In genomic region chr16:89922884-89923639, GRCh38 we compare ENCODE assay signal across 7 cellular contexts. TPM values are rescaled to one million over a fixed set of nuclear protein-coding genes. Genes with fewer than 3 reads are reported as not detected.
DNase-seq lines count a peak whose midpoint lies in the region; ATAC-seq, FAIRE-seq and TF ChIP-seq lines count a peak whose summit lies in the region.

Gene TUBB3 (plus strand): TSS chr16:89923342. CDS start chr16:89923402, 60 bp downstream.

- DNase-seq in ELF-1 (ENCODE audit: low read depth, low spot score) (peak; percentile 91), HK-2 (ENCODE audit: unreplicated experiment) (peak; percentile 87), NT2/D1 (ENCODE audit: low read depth, low spot score) (no peak), astrocyte (ENCODE audit: low read depth) (peak; percentile 64), left ventricle myocardium inferior (peak; percentile 80)

- H4K20me1 ChIP-seq in astrocyte (ENCODE audit: insufficient read depth, low read length), result peaks cover 45% of the 10 kb centered on the region

- no peaks in the 10 kb centered on the region for H3K27me3 Mint-ChIP-seq in astrocyte (ENCODE audit: low read depth, unreplicated experiment)

- H3K79me2 ChIP-seq in astrocyte (ENCODE audit: insufficient read depth, low read length), result peaks cover 66% of the 10 kb centered on the region
- no peaks in the 10 kb centered on the region for H3K79me2 ChIP-seq in parathyroid adenoma

- H3K4me1 ChIP-seq in NT2/D1 (ENCODE audit: insufficient read depth, insufficient read length), result peaks cover 35% of the 10 kb centered on the region
- peaks cover 42% of the 10 kb centered on the region for H3K4me1 ChIP-seq in astrocyte (ENCODE audit: insufficient read depth, low read length)
- H3K4me1 ChIP-seq in left ventricle myocardium inferior, result peaks cover 73% of the 10 kb centered on the region
- H3K4me1 ChIP-seq in parathyroid adenoma, result peaks cover 17% of the 10 kb centered on the region

- no peaks in the 10 kb centered on the region for H3K9me3 ChIP-seq in NT2/D1 (ENCODE audit: insufficient read depth, low read length)
- no peaks in the 10 kb centered on the region for H3K9me3 ChIP-seq in astrocyte (ENCODE audit: insufficient read depth, low read depth, low read length)
- no peaks in the 10 kb centered on the region for H3K9me3 ChIP-seq in left ventricle myocardium inferior (replicated peaks)
- H3K9me3 ChIP-seq in parathyroid adenoma (ENCODE audit: control insufficient read depth, low read length), result no peaks in the 10 kb centered on the region

- H3K27ac Mint-ChIP-seq in astrocyte (ENCODE audit: unreplicated experiment), result peak within 1 kb of the TSS; percentile 98

- peak within 1 kb of the TSS; percentile 80 for H3K4me3 ChIP-seq in NT2/D1 (ENCODE audit: insufficient read length, low read depth)
- H3K4me3 ChIP-seq in astrocyte (ENCODE audit: insufficient read depth, low read depth, low read length), result peak within 1 kb of the TSS; percentile 89
- peak within 1 kb of the TSS; percentile 77 for H3K4me3 ChIP-seq in left ventricle myocardium inferior
- peak within 1 kb of the TSS; percentile 33 for H3K4me3 ChIP-seq in parathyroid adenoma (ENCODE audit: low read depth, low read length)

- H3K4me1 Mint-ChIP-seq in astrocyte (ENCODE audit: low read depth, unreplicated experiment), result peaks cover 15% of the 10 kb centered on the region

- TF ChIP-seq CTCF in astrocyte (IDR thresholded peaks at IDR 0.05; ENCODE audit: insufficient read depth, low read depth, low read length), result no peak
- no peak for TF ChIP-seq CTCF in left ventricle myocardium inferior (IDR thresholded peaks at IDR 0.05; ENCODE audit: borderline replicate concordance)
- TF ChIP-seq CTCF in parathyroid adenoma (IDR thresholded peaks at IDR 0.05), result no peak

- ATAC-seq in GM21717 (IDR thresholded peaks at IDR 0.05; ENCODE audit: unreplicated experiment), result no peak

- H3K9me3 Mint-ChIP-seq in astrocyte (ENCODE audit: unreplicated experiment), result peaks cover 2% of the 10 kb centered on the region

- H3K9ac ChIP-seq in NT2/D1 (ENCODE audit: insufficient read length, low read depth) (peak within 1 kb of the TSS; percentile 98), astrocyte (ENCODE audit: low read length) (peak within 1 kb of the TSS; percentile 98), parathyroid adenoma (no peak within 1 kb of the TSS)

- H3K27me3 ChIP-seq in NT2/D1 (ENCODE audit: insufficient read depth, insufficient read length) (peaks cover 7% of the 10 kb centered on the region), astrocyte (ENCODE audit: insufficient read depth, low read length) (no peaks in the 10 kb centered on the region), left ventricle myocardium inferior (ENCODE audit: low read depth) (peaks cover 65% of the 10 kb centered on the region), parathyroid adenoma (ENCODE audit: control insufficient read depth, insufficient read depth, low read length) (peaks cover 7% of the 10 kb centered on the region)

- H3K27ac ChIP-seq in astrocyte (ENCODE audit: low read depth, low read length), result peak within 1 kb of the TSS; percentile 99
- peak within 1 kb of the TSS; percentile 93 for H3K27ac ChIP-seq in left ventricle myocardium inferior (replicated peaks)
- H3K27ac ChIP-seq in parathyroid adenoma, result no peak within 1 kb of the TSS

- H3K4me2 ChIP-seq in astrocyte (ENCODE audit: low read length) (peak within 1 kb of the TSS; percentile 100), parathyroid adenoma (ENCODE audit: low read length) (peak within 1 kb of the TSS; percentile 37)

- intact Hi-C loops in left ventricle myocardium inferior (cut with micrococcal nuclease), result no loop called here

- no peak within 1 kb of the TSS for H2AFZ ChIP-seq in astrocyte (ENCODE audit: low read depth, low read length)
- peak within 1 kb of the TSS; percentile 80 for H2AFZ ChIP-seq in parathyroid adenoma

- no peak for FAIRE-seq in astrocyte (lab: Jason Lieb, UNC)

- H3K36me3 ChIP-seq in NT2/D1 (ENCODE audit: insufficient read depth, insufficient read length, low read length), result peaks cover 11% of the 10 kb centered on the region
- H3K36me3 ChIP-seq in astrocyte (ENCODE audit: insufficient read depth, low read length), result no peaks in the 10 kb centered on the region
- no peaks in the 10 kb centered on the region for H3K36me3 ChIP-seq in left ventricle myocardium inferior
- H3K36me3 ChIP-seq in parathyroid adenoma (ENCODE audit: control insufficient read depth, insufficient read depth, low read length), result no peaks in the 10 kb centered on the region

- H3K36me3 Mint-ChIP-seq in astrocyte (ENCODE audit: low read depth, unreplicated experiment), result no peaks in the 10 kb centered on the region

- peak within 1 kb of the TSS; percentile 88 for H3K4me3 Mint-ChIP-seq in astrocyte (ENCODE audit: unreplicated experiment)

RNA-seq across cellular contexts. Expression of gene TUBB3, which starts in this region (rescaled TPM):
- total RNA-seq in astrocyte, result 360 and 459 TPM in 2 replicates
- 2.1 TPM for total RNA-seq in left ventricle myocardium inferior

Comparison
In these comparisons a context has a peak if more than half of its experiments do, and no peak if none do; other contexts are left out.
1. RNA of gene TUBB3 (total RNA-seq): 360 to 459 TPM in astrocyte; 2.1 TPM in left ventricle myocardium inferior (single experiment); every median in the first group is over 100 times any median in the second.
2. H3K4me3 ChIP-seq: peak in every context shown above with its lines; median percentile 89 in astrocyte; 80 in NT2/D1; 77 in left ventricle myocardium inferior; 33 in parathyroid adenoma.